ENCODE assay signal across 8 cellular contexts in the genomic region with DNA sequence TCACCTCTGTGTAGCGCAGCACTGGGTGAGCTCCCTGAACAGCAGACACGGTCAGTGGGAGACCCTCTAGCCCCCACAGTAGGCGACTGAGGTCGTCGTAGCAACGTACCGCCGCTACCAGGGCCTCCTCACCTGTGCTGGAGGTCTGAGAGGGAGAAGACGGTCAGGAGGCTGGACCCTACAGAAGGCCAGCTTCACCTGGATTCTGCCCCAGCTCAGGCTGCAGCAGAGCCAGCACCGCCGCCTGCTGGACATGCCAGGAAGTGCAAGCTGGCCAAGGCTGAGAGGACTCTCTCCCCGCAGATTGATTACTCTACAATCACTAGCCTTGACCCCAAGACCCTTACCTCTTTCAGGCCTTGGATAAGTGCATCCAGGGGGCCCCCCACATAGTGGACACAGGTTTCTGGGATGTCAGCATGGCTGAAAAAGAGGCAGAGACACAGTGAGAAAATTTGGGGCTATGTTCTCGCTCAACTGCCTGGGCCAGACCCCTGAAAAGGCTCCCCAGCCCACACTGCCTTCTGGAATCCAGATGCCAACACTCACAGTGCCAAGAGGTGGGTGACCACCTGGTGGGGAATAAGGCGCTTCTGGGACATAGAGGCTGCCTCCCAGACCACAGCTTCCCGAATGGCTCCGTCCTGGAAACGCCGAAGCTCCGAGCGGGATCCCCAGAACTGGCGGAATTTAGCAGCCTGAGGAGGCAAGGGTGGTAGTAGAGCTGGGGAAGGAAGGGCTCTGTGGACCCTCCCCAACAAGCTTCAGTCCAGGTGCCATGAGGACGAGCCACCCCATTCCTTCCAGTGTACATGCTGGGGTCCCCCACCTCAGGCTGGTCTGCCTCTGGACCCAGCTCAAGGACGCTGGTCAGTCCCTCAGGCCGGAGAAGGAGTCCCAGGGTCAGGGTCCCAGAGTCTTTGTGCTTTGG. TPM values are rescaled to one million over a fixed set of nuclear protein-coding genes. Genes with fewer than 3 reads are reported as not detected.
DNase-seq lines count a peak whose midpoint lies in the region; ATAC-seq, FAIRE-seq and TF ChIP-seq lines count a peak whose summit lies in the region.

No MANE protein-coding gene starts in this region.

- H3K36me3 ChIP-seq in body of pancreas (replicated peaks in 1 of 2; ENCODE audit: insufficient read depth in 1 of 2, low read depth in 2 of 2) (peaks cover 27 to 64% of the 10 kb centered on the region in 2 donors), kidney epithelial cell (ENCODE audit: control insufficient read depth, insufficient read depth, low read length) (peaks cover 7% of the 10 kb centered on the region)

- FAIRE-seq in D721Med (lab: Jason Lieb, UNC) = no peak

- no peak for TF ChIP-seq POLR2A in body of pancreas (IDR thresholded peaks at IDR 0.05)

- H3K9me3 ChIP-seq in body of pancreas = no peaks in the 10 kb centered on the region

- H3K4me1 ChIP-seq in body of pancreas = peaks cover 4% of the 10 kb centered on the region

- H3K27me3 ChIP-seq in body of pancreas (no peaks in the 10 kb centered on the region), kidney epithelial cell (ENCODE audit: control insufficient read depth, insufficient read depth, low read length) (no peaks in the 10 kb centered on the region)

- no peak overlapping the region for H3K27ac ChIP-seq in VCaP
- H3K27ac ChIP-seq in body of pancreas = no peak overlapping the region

- H3K4me3 ChIP-seq in body of pancreas = no peak overlapping the region
- H3K4me3 ChIP-seq in kidney epithelial cell (ENCODE audit: low read depth, low read length) = no peak overlapping the region

- DNase-seq in D721Med (ENCODE audit: insufficient read length, low spot score) = peak; percentile 90
- DNase-seq in HK-2 (ENCODE audit: unreplicated experiment) = peak; percentile 51
- DNase-seq in body of pancreas = peak; percentile 67 to 78 (median 76)
- no peak for DNase-seq in kidney epithelial cell (ENCODE audit: low read depth)
- DNase-seq in stimulated activated CD4-positive, alpha-beta T cell treated with anti-CD3 and anti-CD28 coated beads, TNF-alpha, amount 100 ng/mL, for 1 hour (ENCODE audit: low read depth in 3 of 3, low spot score in 1 of 3) = peak in 2 of 3 donors; percentile 58 to 67

- TF ChIP-seq CTCF in D721Med (IDR thresholded peaks at IDR 0.05; ENCODE audit: insufficient read depth, missing control alignments) (peak; percentile 82), VCaP (conservative IDR thresholded peaks at IDR 0.05) (peak; percentile 99), body of pancreas (IDR thresholded peaks at IDR 0.05) (peak; percentile 83 to 93 (median 92)), kidney epithelial cell (IDR thresholded peaks at IDR 0.05; ENCODE audit: insufficient read depth, low read length, poor library complexity, severe bottlenecking) (peak; percentile 99)

- intact Hi-C loops in body of pancreas (cut with DNase I) = loop anchor here (5.0 to 10.0 kb wide), 2 partner anchors 65 to 92 kb away; partner anchors contain the start of gene AQP7

- ATAC-seq in body of pancreas (peak; percentile 81), GM18519 (IDR thresholded peaks at IDR 0.05; ENCODE audit: low FRiP score, unreplicated experiment) (no peak), GM19324 (IDR thresholded peaks at IDR 0.05; ENCODE audit: low FRiP score, unreplicated experiment) (no peak)

- WGBS in body of pancreas, 2 donors = 67 to 71% methylated on average over 13 to 15 of the region's 24 CpGs

RNA-seq across cellular contexts. Expression of gene NOL6, which starts 6.9 kb away (rescaled TPM):
- total RNA-seq in body of pancreas (10 to 100 TPM; 14.8 to 23.1 TPM), kidney epithelial cell (32.8 and 34.8 TPM in 2 replicates)

RNA-seq across cellular contexts. Expression of gene AQP3, which starts 19.4 kb away (rescaled TPM):
- total RNA-seq in body of pancreas = 10 to 100 TPM; 12.5 to 50.3 TPM
- total RNA-seq in kidney epithelial cell = 0.89 and 1.1 TPM in 2 replicates

RNA-seq across cellular contexts. Expression of gene ANKRD18B, which starts 57.2 kb away (rescaled TPM):
- total RNA-seq in body of pancreas = 1 to 10 TPM in 1 of 2 donors, not detected in 1; 6.0 TPM
- 2.1 and 3.8 TPM in 2 replicates for total RNA-seq in kidney epithelial cell
